Comparison of ENCODE assay signal across 15 cellular contexts in the genomic region with DNA sequence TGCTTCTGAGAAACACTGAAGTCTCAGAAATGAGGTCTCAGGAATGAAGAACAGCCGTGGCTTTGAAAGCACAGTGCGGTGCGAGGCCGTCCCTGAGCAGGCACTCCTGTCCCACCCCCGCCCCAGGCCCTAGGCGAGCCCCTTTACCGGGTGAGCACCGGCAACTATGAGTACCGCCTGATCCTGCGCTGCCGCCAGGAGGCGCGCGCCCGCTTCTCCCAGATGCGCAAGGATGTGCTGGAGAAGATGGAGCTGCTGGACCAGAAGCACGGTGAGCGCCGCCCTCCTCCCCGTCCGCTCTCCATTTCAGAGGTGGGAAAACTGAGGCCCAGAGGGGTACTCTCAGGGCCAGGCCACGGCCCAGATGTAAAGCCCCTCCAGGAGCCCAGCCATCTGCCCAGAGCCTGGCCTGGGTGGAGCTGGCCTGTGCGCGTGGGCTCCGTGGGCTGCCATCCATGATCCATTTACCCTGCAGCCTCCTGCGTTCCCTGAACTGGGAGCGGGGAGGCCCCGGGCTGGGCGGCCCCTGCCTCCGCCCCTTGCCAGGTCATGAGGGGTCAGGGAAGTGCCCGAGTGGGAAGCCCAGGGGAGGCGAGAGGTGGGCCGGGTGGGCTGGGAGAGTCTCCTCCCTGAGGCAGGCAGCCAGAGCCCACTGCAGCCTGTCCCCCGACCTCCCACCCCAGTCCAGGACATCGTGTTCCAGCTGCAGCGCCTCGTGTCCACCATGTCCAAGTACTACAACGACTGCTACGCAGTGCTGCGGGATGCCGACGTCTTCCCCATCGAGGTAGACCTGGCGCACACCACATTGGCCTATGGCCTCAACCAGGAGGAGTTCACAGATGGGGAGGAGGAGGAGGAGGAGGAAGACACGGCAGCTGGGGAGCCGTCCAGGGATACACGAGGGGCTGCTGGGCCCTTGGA. TPM values are rescaled to one million over a fixed set of nuclear protein-coding genes. Genes with fewer than 3 reads are reported as not detected.
DNase-seq lines count a peak whose midpoint lies in the region; TF ChIP-seq lines count a peak whose summit lies in the region.
"Had no signal": no experiment of that assay in that cellular context is flagged by ENCODE, and none has a peak within 500 bp of the region (broad histone marks: within the 10 kb centered on the region; RNA-seq: fewer than 3 reads in every experiment).

No MANE protein-coding gene starts in this region.

- H3K9me3 ChIP-seq in left ventricle myocardium inferior (replicated peaks) (no peaks in the 10 kb centered on the region), suprapubic skin (no peaks in the 10 kb centered on the region), MG63 (no peaks in the 10 kb centered on the region)
- H3K9me3 ChIP-seq: BE2C, prostate gland had no signal

- intact Hi-C loops in left ventricle myocardium inferior (cut with micrococcal nuclease), result no loop called here
- intact Hi-C loops in posterior cingulate gyrus (cut with DNase I), result no loop called here

- TF ChIP-seq EP300 in suprapubic skin (IDR thresholded peaks at IDR 0.05), result no peak

- H3K4me1 ChIP-seq in left ventricle myocardium inferior (peaks cover 23% of the 10 kb centered on the region), suprapubic skin (no peaks in the 10 kb centered on the region)
- H3K4me1 ChIP-seq: BE2C had no signal

- TF ChIP-seq POLR2A in suprapubic skin (IDR thresholded peaks at IDR 0.05), result no peak

- 83% methylated on average over 30 of the region's 47 CpGs for WGBS in suprapubic skin

- H3K27ac ChIP-seq in left ventricle myocardium inferior (replicated peaks) (no peak overlapping the region), suprapubic skin (no peak overlapping the region)
- H3K27ac ChIP-seq: prostate gland had no signal

- H3K4me3 ChIP-seq in cardiac fibroblast (replicated peaks in 1 of 2; ENCODE audit: low read depth in 2 of 2, low read length in 2 of 2) (no peak overlapping the region), left ventricle myocardium inferior (no peak overlapping the region), suprapubic skin (no peak overlapping the region), MG63 (no peak overlapping the region)
- H3K4me3 ChIP-seq: prostate gland had no signal

- H3K36me3 ChIP-seq in left ventricle myocardium inferior (peaks cover 44% of the 10 kb centered on the region), suprapubic skin (peaks cover 59% of the 10 kb centered on the region), MG63 (no peaks in the 10 kb centered on the region)
- H3K36me3 ChIP-seq: BE2C had no signal

- TF ChIP-seq CTCF in cardiac fibroblast (IDR thresholded peaks at IDR 0.05; ENCODE audit: low read depth, low read length) (peak; percentile 62), left ventricle myocardium inferior (IDR thresholded peaks at IDR 0.05; ENCODE audit: borderline replicate concordance) (peak; percentile 42), suprapubic skin (IDR thresholded peaks at IDR 0.05) (peak in 1 of 2 donors; percentile 42)

- DNase-seq in ELF-1 (ENCODE audit: low read depth, low spot score) (peak; percentile 94), cardiac fibroblast (ENCODE audit: low read depth in 2 of 2) (peak; percentile 36 to 65), left ventricle myocardium inferior (no peak), posterior cingulate gyrus (peak in 7 of 10 donors; percentile 58 to 95 (median 73)), suprapubic skin (ENCODE audit: low spot score in 2 of 2) (no peak), inferior parietal cortex (ENCODE audit: extremely low spot score) (no peak), NOMO-1 treated with DMSO at 0.1 percent for 48 hours (lab: John Stamatoyannopoulos, UW; ENCODE audit: unreplicated experiment) (no peak), MG63 (no peak)
- DNase-seq: activated naive CD4-positive, alpha-beta T cell treated with anti-CD3 and anti-CD28 coated beads, Interleukin-2, amount 10 ng/mL, durations not matched to agents 7 days and 5 days; BE2C; EL; NCI-H1417 treated with DMSO at 0.1 percent for 48 hours; NCI-H526; stimulated activated CD4-positive, alpha-beta T cell treated with anti-CD3 and anti-CD28 coated beads, Interleukin-2, amount 100 ng/mL, for 24 hours had no signal

- no peaks in the 10 kb centered on the region for H3K27me3 ChIP-seq in left ventricle myocardium inferior (ENCODE audit: low read depth)
- no peaks in the 10 kb centered on the region for H3K27me3 ChIP-seq in suprapubic skin
- no peaks in the 10 kb centered on the region for H3K27me3 ChIP-seq in MG63
- H3K27me3 ChIP-seq: BE2C had no signal

RNA-seq across cellular contexts. Expression of gene SLC16A8, which starts 9.5 kb away (rescaled TPM):
- total RNA-seq in left ventricle myocardium inferior (not detected), suprapubic skin (not detected)
- total RNA-seq in MG63 (2014; rRNA removed; shearing (Covaris generic); ENCODE audit: low replicate concordance), result not detected in 2 replicates

RNA-seq across cellular contexts. Expression of gene PICK1, which starts 17.2 kb away (rescaled TPM):
- total RNA-seq in left ventricle myocardium inferior, result 21.1 TPM
- total RNA-seq in suprapubic skin, result 10 to 100 TPM; 36.7 to 72.0 (median 61.5) TPM
- total RNA-seq in MG63 (2014; rRNA removed; shearing (Covaris generic); ENCODE audit: low replicate concordance), result 7.3 and 21.7 TPM in 2 replicates

RNA-seq across cellular contexts. Expression of gene BAIAP2L2, which starts 36.0 kb away (rescaled TPM):
- total RNA-seq in left ventricle myocardium inferior (0.16 TPM), suprapubic skin (1 to 10 TPM in 3 of 4 donors, under 1 TPM in 1; 0.49 to 1.7 (median 1.6) TPM)
- total RNA-seq in MG63 (2014; rRNA removed; shearing (Covaris generic); ENCODE audit: low replicate concordance), result 20.4 and 63.3 TPM in 2 replicates

Comparison
In these comparisons a context has a peak if more than half of its experiments do, and no peak if none do; other contexts are left out.
1. DNase-seq: peak in ELF-1 (single experiment), cardiac fibroblast (2 of 2) and posterior cingulate gyrus (7 of 10); none in left ventricle myocardium inferior (single experiment), suprapubic skin (0 of 2), inferior parietal cortex (single experiment), NOMO-1 treated with DMSO at 0.1 percent for 48 hours (single experiment) and MG63 (single experiment).